ENCODE assay signal across 15 cellular contexts in genomic region chr6:20826378-20826777, GRCh38.
DNase-seq lines count a peak whose midpoint lies in the region; ATAC-seq and TF ChIP-seq lines count a peak whose summit lies in the region.
"Had no signal": no experiment of that assay in that cellular context is flagged by ENCODE, and none has a peak within 500 bp of the region (broad histone marks: within the 10 kb centered on the region; RNA-seq: fewer than 3 reads in every experiment).

No MANE protein-coding gene starts in this region.

- H3K4me3 ChIP-seq in PC-3 (ENCODE audit: low read length) (no peak overlapping the region), tibial nerve (no peak overlapping the region)
- H3K4me3 ChIP-seq: MG63 had no signal

- H3F3A ChIP-seq in PC-3 (ENCODE audit: low read length, unreplicated experiment) = no peaks in the 10 kb centered on the region

- H3K9me3 Mint-ChIP-seq in mesothelial cell of epicardium = peaks cover 9% of the 10 kb centered on the region

- H3K9me3 ChIP-seq in PC-3 (ENCODE audit: low read length) (no peaks in the 10 kb centered on the region), tibial nerve (no peaks in the 10 kb centered on the region)
- H3K9me3 ChIP-seq: MG63 had no signal

- H3K27ac Mint-ChIP-seq in mesothelial cell of epicardium = peak overlapping the region; percentile 48
- H3K27ac Mint-ChIP-seq: activated CD4-positive, alpha-beta memory T cell treated with anti-CD3 and anti-CD28 coated beads, Interleukin-2, amount 10 ng/mL, durations not matched to agents 7 days and 5 days; CD8-positive, alpha-beta T cell; naive thymus-derived CD4-positive, alpha-beta T cell had no signal

- no peak overlapping the region for H3K9ac ChIP-seq in PC-3 (ENCODE audit: low read length)

- 51 to 58% methylated on average over 6 of the region's 6 CpGs for WGBS in tibial nerve, 2 donors

- peak overlapping the region; percentile 8; the same call in 1 of the 2 replicates for H3K4me2 ChIP-seq in PC-3 (ENCODE audit: low read length)

- peak; percentile 39 for DNase-seq in Daoy (ENCODE audit: low read depth)
- peak; percentile 42 for DNase-seq in PC-3
- peak; percentile 25 for DNase-seq in dedifferentiated amniotic fluid mesenchymal stem cell (ENCODE audit: extremely low spot score)
- no peak for DNase-seq in mesothelial cell of epicardium (ENCODE audit: low spot score in 2 of 2, unreplicated experiment in 2 of 2)
- no peak for DNase-seq in activated CD4-positive, CD25-positive, alpha-beta regulatory T cell treated with anti-CD3 and anti-CD28 coated beads, Interleukin-2, amount 50 U/mL, for 72 hours
- no peak for DNase-seq in inferior parietal cortex (ENCODE audit: extremely low spot score)
- no peak for DNase-seq in tibial nerve (ENCODE audit: low spot score in 2 of 2)
- DNase-seq: activated CD4-positive, alpha-beta memory T cell treated with anti-CD3 and anti-CD28 coated beads, Interleukin-2, amount 10 ng/mL, durations not matched to agents 7 days and 5 days; activated naive CD4-positive, alpha-beta T cell treated with anti-CD3 and anti-CD28 coated beads, Interleukin-2, amount 50 U/mL, for 16 hours; CD8-positive, alpha-beta T cell; MG63; naive thymus-derived CD4-positive, alpha-beta T cell; NCI-H510A; SIG-M5 had no signal

- H3K27me3 ChIP-seq in PC-3 (ENCODE audit: low read length) (no peaks in the 10 kb centered on the region), tibial nerve (no peaks in the 10 kb centered on the region)
- H3K27me3 ChIP-seq: MG63 had no signal

- H3K36me3 Mint-ChIP-seq in mesothelial cell of epicardium = peaks cover 9% of the 10 kb centered on the region

- peaks cover 26% of the 10 kb centered on the region for H3K4me1 Mint-ChIP-seq in mesothelial cell of epicardium

- no peaks in the 10 kb centered on the region for H3K27me3 Mint-ChIP-seq in mesothelial cell of epicardium (ENCODE audit: low read depth)
- H3K27me3 Mint-ChIP-seq: activated CD4-positive, alpha-beta memory T cell treated with anti-CD3 and anti-CD28 coated beads, Interleukin-2, amount 10 ng/mL, durations not matched to agents 7 days and 5 days; naive thymus-derived CD4-positive, alpha-beta T cell had no signal

- POLR2A ChIA-PET in PC-3 (lab: Charles Lee; ENCODE audit: unreplicated experiment) = no interaction called here

- H3K4me3 Mint-ChIP-seq in mesothelial cell of epicardium = no peak overlapping the region
- H3K4me3 Mint-ChIP-seq: activated CD4-positive, alpha-beta memory T cell treated with anti-CD3 and anti-CD28 coated beads, Interleukin-2, amount 10 ng/mL, durations not matched to agents 7 days and 5 days; CD8-positive, alpha-beta T cell; naive thymus-derived CD4-positive, alpha-beta T cell had no signal

- ATAC-seq in PC-3 = peak; percentile 58
- no peak for ATAC-seq in GM19395 (IDR thresholded peaks at IDR 0.05; ENCODE audit: unreplicated experiment)
- ATAC-seq: CD8-positive, alpha-beta T cell; naive thymus-derived CD4-positive, alpha-beta T cell had no signal

- H3K36me3 ChIP-seq in PC-3 (ENCODE audit: low read depth, low read length) (no peaks in the 10 kb centered on the region), tibial nerve (peaks cover 0 to 8% (median 0%) of the 10 kb centered on the region in 3 donors)
- H3K36me3 ChIP-seq: MG63 had no signal

- H3K27ac ChIP-seq in PC-3 (ENCODE audit: low read length) = no peak overlapping the region
- peak overlapping the region in 2 of 4 donors; percentile 18 to 58 for H3K27ac ChIP-seq in tibial nerve

- intact Hi-C loops in PC-3 (cut with micrococcal nuclease) = no loop called here

- H4K20me1 ChIP-seq in PC-3 (ENCODE audit: low read length) = no peaks in the 10 kb centered on the region

- no peak for TF ChIP-seq EP300 in tibial nerve (IDR thresholded peaks at IDR 0.05)

- H3K79me2 ChIP-seq in PC-3 (ENCODE audit: low read length) = no peaks in the 10 kb centered on the region

- no peaks in the 10 kb centered on the region for H3K9me2 ChIP-seq in PC-3 (replicated peaks; ENCODE audit: low read length)

- no peak overlapping the region for H2AFZ ChIP-seq in PC-3 (ENCODE audit: low read length)

- no peak for TF ChIP-seq POLR2A in tibial nerve (IDR thresholded peaks at IDR 0.05)

- H3K4me1 ChIP-seq in PC-3 (ENCODE audit: insufficient read depth, low read length) = peaks cover 11% of the 10 kb centered on the region
- H3K4me1 ChIP-seq in tibial nerve = peaks cover 0 to 29% (median 4%) of the 10 kb centered on the region in 4 donors

- no peak for TF ChIP-seq CTCF in PC-3 (conservative IDR thresholded peaks at IDR 0.05; ENCODE audit: low read depth, low read length)
- TF ChIP-seq CTCF in mesothelial cell of epicardium (IDR thresholded peaks at IDR 0.05; ENCODE audit: unreplicated experiment) = no peak
- no peak for TF ChIP-seq CTCF in tibial nerve (IDR thresholded peaks at IDR 0.05)

- no TSS peak for BruUV-seq in PC-3 (replicated peaks; lab: Mats Ljungman, UMichigan)

- CTCF ChIA-PET in PC-3 (lab: Charles Lee) = no interaction called here

Comparison
In these comparisons a context has a peak if more than half of its experiments do, and no peak if none do; other contexts are left out.
1. DNase-seq: peak in Daoy (single experiment), PC-3 (single experiment) and dedifferentiated amniotic fluid mesenchymal stem cell (single experiment); none in mesothelial cell of epicardium (0 of 2), activated CD4-positive, CD25-positive, alpha-beta regulatory T cell treated with anti-CD3 and anti-CD28 coated beads, Interleukin-2, amount 50 U/mL, for 72 hours (single experiment), inferior parietal cortex (single experiment) and tibial nerve (0 of 2).